8 cellular contexts compared by ENCODE assay signal in the genomic region with DNA sequence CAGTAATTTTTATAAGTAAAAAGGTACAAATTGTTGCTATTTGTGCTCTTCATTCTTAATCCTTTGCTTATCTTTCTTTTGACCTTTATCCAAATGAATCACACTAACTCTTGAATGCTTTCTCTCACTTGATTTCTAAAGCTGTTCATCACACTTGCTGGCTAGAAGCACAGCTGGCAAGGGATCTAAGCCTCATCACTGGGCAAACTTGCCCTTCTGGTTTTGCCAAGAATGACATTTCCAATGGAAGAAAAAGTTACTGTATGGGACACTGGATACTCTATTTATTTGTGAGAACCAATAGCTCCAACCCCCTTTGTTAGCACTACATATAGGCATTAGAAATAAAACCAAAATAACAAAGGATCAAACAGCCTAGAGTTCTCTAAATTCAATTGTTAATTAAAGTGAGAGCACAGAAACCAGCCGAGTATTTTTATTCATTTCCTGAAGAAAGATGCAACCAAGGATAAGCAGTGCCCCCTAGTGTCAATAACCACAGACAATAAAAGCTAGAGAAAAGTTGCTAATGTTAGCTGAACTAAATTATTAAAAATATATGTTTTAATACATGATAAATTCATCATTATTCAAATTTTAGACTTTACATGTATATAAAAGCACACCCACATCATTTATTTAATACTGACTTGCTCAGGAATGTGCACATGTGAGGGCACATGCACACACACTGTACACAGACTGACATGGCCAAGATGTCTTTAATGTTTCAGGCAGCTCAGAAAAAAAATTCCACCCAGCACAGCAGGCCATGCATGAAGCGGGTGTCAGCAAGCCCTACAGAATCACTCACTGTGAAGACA. TPM values are rescaled to one million over a fixed set of nuclear protein-coding genes. Genes with fewer than 3 reads are reported as not detected.
DNase-seq lines count a peak whose midpoint lies in the region; ATAC-seq and TF ChIP-seq lines count a peak whose summit lies in the region.

No MANE protein-coding gene starts in this region.

- H3K4me1 Mint-ChIP-seq in MCF 10A (ENCODE audit: insufficient read depth, unreplicated experiment): peaks cover 5% of the 10 kb centered on the region

- no peaks in the 10 kb centered on the region for H3K27me3 ChIP-seq in upper lobe of right lung

- no peak overlapping the region for H3K27ac Mint-ChIP-seq in MCF 10A (ENCODE audit: low read depth, unreplicated experiment)

- H3K36me3 ChIP-seq in upper lobe of right lung: no peaks in the 10 kb centered on the region

- no peaks in the 10 kb centered on the region for H3K4me1 ChIP-seq in upper lobe of right lung

- H3K9me3 ChIP-seq in upper lobe of right lung: no peaks in the 10 kb centered on the region

- BruUV-seq in MCF 10A (replicated peaks; lab: Mats Ljungman, UMichigan): no TSS peak

- DNase-seq in AG09319 (ENCODE audit: extremely low read depth, low read depth) (no peak), GM03348 (ENCODE audit: low spot score) (peak; percentile 30), NCI-H2227 treated with DMSO at 0.1 percent for 48 hours (lab: John Stamatoyannopoulos, UW) (peak; percentile 86), MCF 10A (ENCODE audit: unreplicated experiment) (peak; percentile 69), left colon (no peak), upper lobe of right lung (no peak), occipital lobe (lab: John Stamatoyannopoulos, UW) (no peak)

- no peak overlapping the region for H3K27ac ChIP-seq in upper lobe of right lung

- POLR2A ChIA-PET in MCF 10A (lab: Yijun Ruan, JAX): interaction anchor here (1.5 kb wide), 1 partner anchor 218 kb away, joined by 5 read pairs; the partner anchor contains the start of gene NR2F1

- no peak overlapping the region for H3K4me3 Mint-ChIP-seq in MCF 10A (ENCODE audit: unreplicated experiment)

- H3K9me3 Mint-ChIP-seq in MCF 10A (ENCODE audit: unreplicated experiment): no peaks in the 10 kb centered on the region

- H3K36me3 Mint-ChIP-seq in MCF 10A (ENCODE audit: insufficient read depth, unreplicated experiment): no peaks in the 10 kb centered on the region

- H3K4me3 ChIP-seq in upper lobe of right lung: no peak overlapping the region

- ATAC-seq in HG02884 (IDR thresholded peaks at IDR 0.05; ENCODE audit: unreplicated experiment) (peak; percentile 65), left colon (peak; percentile 64), upper lobe of right lung (peak; percentile 50)

- no peaks in the 10 kb centered on the region for H3K27me3 Mint-ChIP-seq in MCF 10A (ENCODE audit: insufficient read depth, unreplicated experiment)

- TF ChIP-seq CTCF in AG09319 (IDR thresholded peaks at IDR 0.05; ENCODE audit: low read depth, low read length) (peak; percentile 59), MCF 10A (IDR thresholded peaks at IDR 0.05; ENCODE audit: unreplicated experiment) (peak; percentile 80), upper lobe of right lung (IDR thresholded peaks at IDR 0.05) (peak; percentile 74)

- CTCF ChIA-PET in MCF 10A (lab: Yijun Ruan, JAX): interaction anchor here (0.5 to 3.4 kb wide), 48 partner anchors 8 to 1872 kb away, joined by 3 to 50 read pairs (median 4); partner anchors contain the start of genes NR2F1 and NR2F1-AS1

- intact Hi-C loops in MCF 10A (cut with micrococcal nuclease): loop anchor here (1.0 to 10.0 kb wide), 5 partner anchors 194 to 1876 kb away; partner anchors contain the start of gene NR2F1-AS1
- intact Hi-C loops in left colon (cut with DNase I, micrococcal nuclease): loop anchor here in 1 of 2 donors (10.0 kb wide), 1 partner anchor 206 kb away; no protein-coding TSS in a partner anchor
- intact Hi-C loops in upper lobe of right lung (cut with DNase I): no loop called here

RNA-seq across cellular contexts. Expression of gene POU5F2, which starts 59.8 kb away (rescaled TPM):
- total RNA-seq in MCF 10A (2022) (0.72 and 0.76 TPM in 2 replicates), left colon (1 to 10 TPM; 1.1 TPM), upper lobe of right lung (1.6 TPM), occipital lobe (6.9 TPM)

Comparison
In these comparisons a context has a peak if more than half of its experiments do, and no peak if none do; other contexts are left out.
1. DNase-seq: peak in GM03348 (single experiment), NCI-H2227 treated with DMSO at 0.1 percent for 48 hours (single experiment) and MCF 10A (single experiment); none in AG09319 (single experiment), left colon (0 of 2), upper lobe of right lung (single experiment) and occipital lobe (single experiment).
2. Peak in every context shown above with its lines, with median percentiles within 50 percentile points of each other: CTCF ChIP-seq and ATAC-seq.